In the genomic region with DNA sequence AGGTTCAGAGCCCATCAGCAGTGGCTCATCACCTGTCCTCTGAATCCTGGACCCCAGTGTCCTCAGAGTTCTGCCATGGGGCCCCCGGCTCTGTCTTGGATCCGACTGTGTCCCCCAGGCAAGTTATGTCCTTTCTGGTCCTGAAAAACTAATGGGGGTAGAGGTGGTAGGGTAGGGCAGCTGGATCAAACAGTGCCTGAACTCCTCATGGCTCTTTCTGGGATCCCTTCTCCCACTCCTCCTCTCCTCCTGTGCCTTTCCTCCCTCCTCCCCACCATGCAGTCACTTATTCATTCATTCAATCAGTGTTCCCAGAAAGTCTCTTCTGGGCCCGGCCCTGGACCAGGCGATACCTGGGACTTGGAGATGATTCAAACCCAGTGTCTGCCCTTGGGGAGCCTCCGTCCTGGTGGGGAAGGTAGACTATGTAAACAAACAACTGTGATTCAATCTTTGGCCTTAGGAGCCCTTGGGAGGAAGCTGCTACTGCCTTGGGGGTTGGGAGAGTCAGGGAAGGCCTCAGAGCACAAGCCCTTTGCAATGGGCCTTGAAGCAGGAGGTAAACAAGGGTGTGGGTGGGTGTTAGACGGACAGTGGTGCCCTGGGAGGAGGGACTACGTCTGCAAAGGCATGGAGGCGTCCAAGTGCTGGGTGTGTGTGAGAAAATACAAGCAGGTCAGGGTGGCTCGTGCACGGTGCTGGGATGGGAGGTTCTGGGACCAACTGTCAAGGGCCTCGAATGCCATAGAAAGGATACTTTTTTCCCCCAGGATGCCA, we compare ENCODE assay signal across 18 cellular contexts. TPM values are rescaled to one million over a fixed set of nuclear protein-coding genes. Genes with fewer than 3 reads are reported as not detected.
A peak's percentile ranks its signal among the peaks of the same experiment; 100 is the strongest.
DNase-seq lines count a peak whose midpoint lies in the region; ATAC-seq, FAIRE-seq and TF ChIP-seq lines count a peak whose summit lies in the region.
"Had no signal": no experiment of that assay in that cellular context is flagged by ENCODE, and none has a peak within 500 bp of the region (broad histone marks: within the 10 kb centered on the region; RNA-seq: fewer than 3 reads in every experiment).

No MANE protein-coding gene starts in this region.

- no peak overlapping the region for H3K27ac ChIP-seq in kidney (ENCODE audit: low read depth in 2 of 2, low read length in 2 of 2)
- H3K27ac ChIP-seq: dorsolateral prefrontal cortex, gastroesophageal sphincter had no signal

- no peak for FAIRE-seq in kidney (lab: Jason Lieb, UNC)
- FAIRE-seq: A204.1 had no signal

- H3K9ac ChIP-seq in kidney (ENCODE audit: low read length in 2 of 2): no peak overlapping the region

- H3K27me3 Mint-ChIP-seq in activated naive CD4-positive, alpha-beta T cell treated with anti-CD3 and anti-CD28 coated beads, Interleukin-2, amount 10 ng/mL, durations not matched to agents 7 days and 5 days: peaks cover 57% of the 10 kb centered on the region
- H3K27me3 Mint-ChIP-seq in activated B cell treated with CpG ODN at 0.5 μM for 24 hours: no peaks in the 10 kb centered on the region
- no peaks in the 10 kb centered on the region for H3K27me3 Mint-ChIP-seq in stimulated activated memory B cell treated with anti-CD40 and anti-IgM and Interleukin-4, amounts not matched to agents 10 μg/mL and 1 μg/mL and 100 μg/mL, for 72 hours
- H3K27me3 Mint-ChIP-seq: naive thymus-derived CD8-positive, alpha-beta T cell had no signal

- ATAC-seq in activated naive CD4-positive, alpha-beta T cell treated with anti-CD3 and anti-CD28 coated beads, Interleukin-2, amount 50 U/mL, for 72 hours: no peak
- ATAC-seq in activated B cell treated with CpG ODN at 0.5 μM for 24 hours (ENCODE audit: low read depth) (no peak), GM21447 (IDR thresholded peaks at IDR 0.05; ENCODE audit: unreplicated experiment) (no peak), GM18511 (IDR thresholded peaks at IDR 0.05; ENCODE audit: unreplicated experiment) (no peak), GM21717 (IDR thresholded peaks at IDR 0.05; ENCODE audit: unreplicated experiment) (no peak)
- ATAC-seq in stimulated activated memory B cell treated with anti-CD40 and anti-IgM and Interleukin-4, amounts not matched to agents 10 μg/mL and 1 μg/mL and 100 μg/mL, for 72 hours: no peak
- ATAC-seq: activated CD4-positive, CD25-positive, alpha-beta regulatory T cell treated with anti-CD3 and anti-CD28 coated beads, Interleukin-2, amount 50 U/mL, for 24 hours; gastroesophageal sphincter; naive thymus-derived CD8-positive, alpha-beta T cell had no signal

- H3K9me3 Mint-ChIP-seq in activated naive CD4-positive, alpha-beta T cell treated with anti-CD3 and anti-CD28 coated beads, Interleukin-2, amount 10 ng/mL, durations not matched to agents 7 days and 5 days: no peaks in the 10 kb centered on the region
- H3K9me3 Mint-ChIP-seq in activated naive CD4-positive, alpha-beta T cell treated with anti-CD3 and anti-CD28 coated beads, Interleukin-2, amount 50 U/mL, for 72 hours: no peaks in the 10 kb centered on the region
- no peaks in the 10 kb centered on the region for H3K9me3 Mint-ChIP-seq in activated B cell treated with CpG ODN at 0.5 μM for 24 hours
- no peaks in the 10 kb centered on the region for H3K9me3 Mint-ChIP-seq in stimulated activated memory B cell treated with anti-CD40 and anti-IgM and Interleukin-4, amounts not matched to agents 10 μg/mL and 1 μg/mL and 100 μg/mL, for 72 hours
- H3K9me3 Mint-ChIP-seq: naive thymus-derived CD8-positive, alpha-beta T cell had no signal

- POLR2A ChIA-PET in activated B cell treated with CpG ODN at 0.5 μM for 24 hours (lab: Charles Lee): no interaction called here

- no peak overlapping the region for H3K4me3 Mint-ChIP-seq in activated naive CD4-positive, alpha-beta T cell treated with anti-CD3 and anti-CD28 coated beads, Interleukin-2, amount 10 ng/mL, durations not matched to agents 7 days and 5 days
- no peak overlapping the region for H3K4me3 Mint-ChIP-seq in activated B cell treated with CpG ODN at 0.5 μM for 24 hours
- H3K4me3 Mint-ChIP-seq in stimulated activated memory B cell treated with anti-CD40 and anti-IgM and Interleukin-4, amounts not matched to agents 10 μg/mL and 1 μg/mL and 100 μg/mL, for 72 hours: no peak overlapping the region
- H3K4me3 Mint-ChIP-seq: naive thymus-derived CD8-positive, alpha-beta T cell had no signal

- H3K9me3 ChIP-seq in kidney (ENCODE audit: control insufficient read depth in 1 of 2, low read length in 2 of 2): peaks cover 0 to 4% of the 10 kb centered on the region in 2 donors

- CTCF ChIA-PET in activated naive CD4-positive, alpha-beta T cell treated with anti-CD3 and anti-CD28 coated beads, Interleukin-2, amount 10 ng/mL, durations not matched to agents 7 days and 5 days (lab: Charles Lee): no interaction called here
- CTCF ChIA-PET in activated B cell treated with CpG ODN at 0.5 μM for 24 hours (lab: Charles Lee): no interaction called here

- TF ChIP-seq CTCF in activated B cell treated with CpG ODN at 0.5 μM for 24 hours (IDR thresholded peaks at IDR 0.05) (no peak), kidney (IDR thresholded peaks at IDR 0.05; ENCODE audit: borderline replicate concordance, extremely low read depth, insufficient read depth) (no peak)

- H3K27ac Mint-ChIP-seq in activated naive CD4-positive, alpha-beta T cell treated with anti-CD3 and anti-CD28 coated beads, Interleukin-2, amount 10 ng/mL, durations not matched to agents 7 days and 5 days: peak overlapping the region; percentile 61
- peak overlapping the region in 1 of 2 donors; percentile 38 for H3K27ac Mint-ChIP-seq in activated naive CD4-positive, alpha-beta T cell treated with anti-CD3 and anti-CD28 coated beads, Interleukin-2, amount 50 U/mL, for 72 hours
- H3K27ac Mint-ChIP-seq in activated B cell treated with CpG ODN at 0.5 μM for 24 hours: peak overlapping the region; percentile 31
- H3K27ac Mint-ChIP-seq in stimulated activated memory B cell treated with anti-CD40 and anti-IgM and Interleukin-4, amounts not matched to agents 10 μg/mL and 1 μg/mL and 100 μg/mL, for 72 hours: peak overlapping the region; percentile 20

- no peaks in the 10 kb centered on the region for H3K4me1 ChIP-seq in kidney (ENCODE audit: control insufficient read depth in 1 of 2, insufficient read depth in 1 of 2, low read depth in 1 of 2, low read length in 2 of 2)
- H3K4me1 ChIP-seq: gastroesophageal sphincter had no signal

- H3K36me3 ChIP-seq in kidney (ENCODE audit: control insufficient read depth in 1 of 2, insufficient read depth in 2 of 2, low read length in 2 of 2): no peaks in the 10 kb centered on the region
- H3K36me3 ChIP-seq: gastroesophageal sphincter had no signal

- H3K36me3 Mint-ChIP-seq in activated naive CD4-positive, alpha-beta T cell treated with anti-CD3 and anti-CD28 coated beads, Interleukin-2, amount 10 ng/mL, durations not matched to agents 7 days and 5 days: no peaks in the 10 kb centered on the region
- H3K36me3 Mint-ChIP-seq in activated naive CD4-positive, alpha-beta T cell treated with anti-CD3 and anti-CD28 coated beads, Interleukin-2, amount 50 U/mL, for 72 hours: no peaks in the 10 kb centered on the region
- no peaks in the 10 kb centered on the region for H3K36me3 Mint-ChIP-seq in activated B cell treated with CpG ODN at 0.5 μM for 24 hours (ENCODE audit: low read depth)
- H3K36me3 Mint-ChIP-seq in stimulated activated memory B cell treated with anti-CD40 and anti-IgM and Interleukin-4, amounts not matched to agents 10 μg/mL and 1 μg/mL and 100 μg/mL, for 72 hours: no peaks in the 10 kb centered on the region
- H3K36me3 Mint-ChIP-seq: naive thymus-derived CD8-positive, alpha-beta T cell had no signal

- H3K4me1 Mint-ChIP-seq in activated naive CD4-positive, alpha-beta T cell treated with anti-CD3 and anti-CD28 coated beads, Interleukin-2, amount 10 ng/mL, durations not matched to agents 7 days and 5 days: no peaks in the 10 kb centered on the region
- H3K4me1 Mint-ChIP-seq in activated B cell treated with CpG ODN at 0.5 μM for 24 hours: peaks cover 1% of the 10 kb centered on the region
- H3K4me1 Mint-ChIP-seq in stimulated activated memory B cell treated with anti-CD40 and anti-IgM and Interleukin-4, amounts not matched to agents 10 μg/mL and 1 μg/mL and 100 μg/mL, for 72 hours: peaks cover 12% of the 10 kb centered on the region

- intact Hi-C loops in activated B cell treated with CpG ODN at 0.5 μM for 24 hours (cut with micrococcal nuclease): loop anchor here (10.0 kb wide), 2 partner anchors 46 to 96 kb away; no protein-coding TSS in a partner anchor
- intact Hi-C loops in kidney (cut with DNase I): no loop called here

- DNase-seq in activated naive CD4-positive, alpha-beta T cell treated with anti-CD3 and anti-CD28 coated beads, Interleukin-2, amount 10 ng/mL, durations not matched to agents 7 days and 5 days: no peak
- no peak for DNase-seq in activated naive CD4-positive, alpha-beta T cell treated with anti-CD3 and anti-CD28 coated beads, Interleukin-2, amount 50 U/mL, for 72 hours (ENCODE audit: low spot score in 2 of 2)
- no peak for DNase-seq in activated B cell treated with CpG ODN at 0.5 μM for 24 hours
- peak; percentile 26 for DNase-seq in kidney
- DNase-seq: amniotic stem cell; Calu3; dorsolateral prefrontal cortex; naive thymus-derived CD8-positive, alpha-beta T cell; NCI-H1048; NCI-H345 had no signal

- no peak overlapping the region for H3K4me3 ChIP-seq in kidney (ENCODE audit: low read length in 2 of 2)
- H3K4me3 ChIP-seq: dorsolateral prefrontal cortex, gastroesophageal sphincter had no signal

RNA-seq across cellular contexts. Expression of a gene that starts 6.4 kb away (rescaled TPM):
- total RNA-seq in activated naive CD4-positive, alpha-beta T cell treated with anti-CD3 and anti-CD28 coated beads, Interleukin-2, amount 50 U/mL, for 72 hours: 10 to 100 TPM in 1 of 2 donors, 1 to 10 TPM in 1; 9.4 to 13.7 TPM
- total RNA-seq in activated B cell treated with CpG ODN at 0.5 μM for 24 hours (13.3 and 13.9 TPM in 2 replicates), kidney (8.0 TPM)
- 4.9 TPM for polyA plus RNA-seq in kidney (ENCODE audit: insufficient read depth, low read depth, low replicate concordance)

RNA-seq across cellular contexts. Expression of a gene that starts 35.8 kb away (rescaled TPM):
- total RNA-seq in activated naive CD4-positive, alpha-beta T cell treated with anti-CD3 and anti-CD28 coated beads, Interleukin-2, amount 50 U/mL, for 72 hours: 10 to 100 TPM; 12.7 to 13.7 TPM
- total RNA-seq in activated B cell treated with CpG ODN at 0.5 μM for 24 hours (31.5 and 39.2 TPM in 2 replicates), kidney (8.4 TPM)
- 7.0 TPM for polyA plus RNA-seq in kidney (ENCODE audit: insufficient read depth, low read depth, low replicate concordance)
- total RNA-seq: Calu3 had no signal

RNA-seq across cellular contexts. Expression of a gene that starts 59.0 kb away (rescaled TPM):
- total RNA-seq in activated naive CD4-positive, alpha-beta T cell treated with anti-CD3 and anti-CD28 coated beads, Interleukin-2, amount 50 U/mL, for 72 hours: not detected
- not detected in 2 replicates for total RNA-seq in activated B cell treated with CpG ODN at 0.5 μM for 24 hours
- 9.7 TPM for total RNA-seq in kidney
- 16.5 TPM for polyA plus RNA-seq in kidney (ENCODE audit: insufficient read depth, low read depth, low replicate concordance)
- total RNA-seq: Calu3; gastroesophageal sphincter; kidney epithelial cell; naive thymus-derived CD8-positive, alpha-beta T cell had no signal

Comparison
In these comparisons a context has a peak if more than half of its experiments do, and no peak if none do; other contexts are left out.
1. RNA of a gene that starts 59.0 kb away (total RNA-seq): 9.7 TPM in kidney (single experiment); not detected in activated B cell treated with CpG ODN at 0.5 μM for 24 hours and not detected in activated naive CD4-positive, alpha-beta T cell treated with anti-CD3 and anti-CD28 coated beads, Interleukin-2, amount 50 U/mL, for 72 hours; every median in the first group is over 10 times any median in the second.